8 cellular contexts compared by ENCODE assay signal in the genomic region with DNA sequence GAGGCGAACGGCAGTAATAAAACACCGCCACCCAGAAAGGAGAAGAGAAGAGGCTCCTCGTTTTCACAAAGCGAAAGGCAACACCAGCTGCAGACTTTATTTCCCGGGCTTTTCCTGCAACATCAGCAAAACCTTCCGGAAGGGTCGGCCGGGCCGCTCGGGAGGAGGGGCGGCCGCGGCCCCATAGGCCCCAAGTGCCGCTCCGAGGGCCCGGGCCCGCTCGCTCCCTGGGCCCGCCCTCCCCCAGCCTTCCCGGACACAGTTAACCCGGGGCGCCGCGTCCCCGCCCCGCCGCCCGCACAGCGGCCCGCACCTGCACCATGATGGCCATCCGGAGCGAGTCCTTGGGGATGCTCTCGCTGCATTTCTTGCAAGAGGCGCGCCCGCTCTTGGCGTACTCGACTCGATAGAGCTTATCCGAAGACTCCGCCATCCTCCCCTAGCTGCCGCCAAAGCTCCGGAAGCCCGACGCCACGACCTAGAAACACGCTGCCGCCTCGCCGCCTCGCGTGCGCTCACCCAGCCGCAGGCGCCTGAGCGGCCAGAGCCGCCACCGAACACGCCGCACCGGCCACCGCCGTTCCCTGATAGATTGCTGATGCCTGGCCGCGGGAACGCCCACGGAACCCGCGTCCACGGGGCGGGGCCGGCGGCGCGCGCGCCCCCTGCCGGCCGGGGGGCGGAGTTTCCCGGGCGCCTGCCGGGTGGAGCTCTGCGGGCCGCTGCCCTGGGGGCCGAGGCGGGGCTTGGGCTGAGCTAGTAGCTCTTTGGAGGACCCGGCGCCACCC. TPM values are rescaled to one million over a fixed set of nuclear protein-coding genes. Genes with fewer than 3 reads are reported as not detected.
DNase-seq lines count a peak whose midpoint lies in the region; ATAC-seq, FAIRE-seq and TF ChIP-seq lines count a peak whose summit lies in the region.

A gene (minus strand): TSS at position 597 of the 788 bp plus-strand sequence. CDS start 164 bp downstream, at position 433.

- H3K4me3 ChIP-seq in HepG2 (replicated peaks in 1 of 3; ENCODE audit: insufficient read depth in 1 of 3, low read depth in 2 of 3, low read length in 3 of 3), result peak within 1 kb of the TSS; percentile 71 to 92 (median 84)

- H3K9me3 ChIP-seq in HepG2 (ENCODE audit: low read length), result no peaks in the 10 kb centered on the region

- H3K9ac ChIP-seq in HepG2 (ENCODE audit: insufficient read depth, low read depth, low read length), result peak within 1 kb of the TSS; percentile 59

- peak; percentile 58; the same call in 1 of the 2 replicates for TF ChIP-seq RAD21 in HepG2 (CRISPR knock-in tag; IDR thresholded peaks at IDR 0.05)

- peak; percentile 63 for TF ChIP-seq CTCF in HepG2 (CRISPR knock-in tag; IDR thresholded peaks at IDR 0.05)

- FAIRE-seq in HepG2 (lab: Jason Lieb, UNC), result no peak

- peak; percentile 76 for TF ChIP-seq POLR2A in HepG2 (IDR thresholded peaks at IDR 0.05; ENCODE audit: insufficient read depth in 1 of 2, low read depth in 2 of 2, low read length in 2 of 2)

- under 1% methylated on average over 33 of the region's 90 CpGs for WGBS in HepG2 (ENCODE audit: low lambda C conversion rate)

- in situ Hi-C loops in HepG2 (cut with HindIII; ENCODE audit: extremely low pct_ligation_motif_present, low pct_unique_long_range_greater_than_20kb), result no loop called here

- peaks cover 0 to 2% of the 10 kb centered on the region in 2 experiments; a peak in 1 of 5 replicates for H3K36me3 ChIP-seq in HepG2 (replicated peaks in 1 of 2; ENCODE audit: control insufficient read depth in 1 of 2, insufficient read depth in 2 of 2, low read length in 2 of 2)

- peaks cover 10% of the 10 kb centered on the region for H4K20me1 ChIP-seq in HepG2 (ENCODE audit: insufficient read depth, low read length)

- POLR2A ChIA-PET in HepG2 (lab: Yijun Ruan, JAX), result interaction anchor here (0.6 to 1.8 kb wide), 4 partner anchors 8 to 345 kb away, joined by 3 to 6 read pairs (median 3); a partner anchor contains a TSS

- H3K4me1 ChIP-seq in HepG2 (ENCODE audit: insufficient read depth, low read length), result peaks cover 46% of the 10 kb centered on the region

- CTCF ChIA-PET in HepG2 (lab: Yijun Ruan, JAX; ENCODE audit: low intra/inter-chr PET ratio, low total read pairs), result no interaction called here

- peak within 1 kb of the TSS; percentile 86 for H3K4me2 ChIP-seq in HepG2 (ENCODE audit: low read depth, low read length)

- ATAC-seq in GM19351 (IDR thresholded peaks at IDR 0.05; ENCODE audit: unreplicated experiment) (peak; percentile 81), HG03520 (IDR thresholded peaks at IDR 0.05; ENCODE audit: unreplicated experiment) (peak; percentile 66), HepG2 (peak; percentile 89)

- H3K79me2 ChIP-seq in HepG2 (ENCODE audit: insufficient read depth, low read length), result peaks cover 42% of the 10 kb centered on the region

- intact Hi-C loops in HepG2 (cut with micrococcal nuclease; ENCODE audit: unreplicated experiment), result no loop called here

- no peaks in the 10 kb centered on the region for H3K27me3 ChIP-seq in HepG2 (ENCODE audit: control insufficient read depth in 1 of 2, insufficient read depth in 2 of 2, low read length in 2 of 2)

- TF ChIP-seq EP300 in HepG2 (IDR thresholded peaks at IDR 0.05; ENCODE audit: low read depth in 2 of 2, low read length in 2 of 2) (0 out of 4 replicates have a peak, but pooled peaks of 1 of the 2 experiments have one; percentile 26), HepG2 (CRISPR knock-in tag; IDR thresholded peaks at IDR 0.05; ENCODE audit: borderline replicate concordance) (no peak)

- no TSS peak for BruUV-seq in HepG2 (replicated peaks; lab: Mats Ljungman, UMichigan)

- H2AFZ ChIP-seq in HepG2 (ENCODE audit: low read length), result no peak within 1 kb of the TSS

- peak within 1 kb of the TSS; percentile 77 for H3K27ac ChIP-seq in HepG2 (ENCODE audit: extremely low read length, insufficient read depth, low read length)

- DNase-seq in CD1c-positive myeloid dendritic cell (ENCODE audit: extremely low spot score), result peak; percentile 95
- peak; percentile 83 for DNase-seq in NCI-H748 (lab: John Stamatoyannopoulos, UW; ENCODE audit: unreplicated experiment)
- peak; percentile 84 for DNase-seq in activated CD4-positive, alpha-beta T cell treated with anti-CD3 and anti-CD28 coated beads, Interleukin-2, amount 50 U/mL, for 1 hour
- peak; percentile 65 for DNase-seq in dedifferentiated amniotic fluid mesenchymal stem cell (ENCODE audit: extremely low spot score)
- DNase-seq in HepG2 (ENCODE audit: low spot score), result peak; percentile 71
- DNase-seq in stimulated activated CD4-positive, alpha-beta T cell treated with anti-CD3 and anti-CD28 coated beads, Interleukin-4, amount 100 ng/mL, for 1 hour, result peak; percentile 87

TF ChIP-seq in HepG2, 621 proteins besides CTCF, POLR2A, EP300 and RAD21 (continues in another document):
- TF ChIP-seq, protein P1, sequence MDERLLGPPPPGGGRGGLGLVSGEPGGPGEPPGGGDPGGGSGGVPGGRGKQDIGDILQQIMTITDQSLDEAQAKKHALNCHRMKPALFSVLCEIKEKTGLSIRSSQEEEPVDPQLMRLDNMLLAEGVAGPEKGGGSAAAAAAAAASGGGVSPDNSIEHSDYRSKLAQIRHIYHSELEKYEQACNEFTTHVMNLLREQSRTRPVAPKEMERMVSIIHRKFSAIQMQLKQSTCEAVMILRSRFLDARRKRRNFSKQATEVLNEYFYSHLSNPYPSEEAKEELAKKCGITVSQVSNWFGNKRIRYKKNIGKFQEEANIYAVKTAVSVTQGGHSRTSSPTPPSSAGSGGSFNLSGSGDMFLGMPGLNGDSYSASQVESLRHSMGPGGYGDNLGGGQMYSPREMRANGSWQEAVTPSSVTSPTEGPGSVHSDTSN (CRISPR knock-in tag; IDR thresholded peaks at IDR 0.05), result no peak
- TF ChIP-seq ZSCAN21 (CRISPR knock-in tag; IDR thresholded peaks at IDR 0.05; ENCODE audit: borderline replicate concordance) (no peak), TMF1 (CRISPR knock-in tag; IDR thresholded peaks at IDR 0.05; ENCODE audit: low read depth) (peak; percentile 54; the same call in 1 of the 2 replicates), HOXA7 (CRISPR knock-in tag; IDR thresholded peaks at IDR 0.05) (no peak), HES4 (CRISPR knock-in tag; IDR thresholded peaks at IDR 0.05; ENCODE audit: borderline replicate concordance) (peak; percentile 58; the same call in 1 of the 2 replicates), GFI1 (CRISPR knock-in tag; IDR thresholded peaks at IDR 0.05; ENCODE audit: borderline replicate concordance) (peak; percentile 58; the same call in 1 of the 2 replicates), REL (CRISPR knock-in tag; conservative IDR thresholded peaks at IDR 0.05) (0 out of 2 replicates have a peak, but pooled peaks have one; percentile 48), ARHGAP35 (CRISPR knock-in tag; IDR thresholded peaks at IDR 0.05; ENCODE audit: borderline replicate concordance) (peak; percentile 92), CCDC6 (CRISPR knock-in tag; IDR thresholded peaks at IDR 0.05) (peak; percentile 86; the same call in 1 of the 2 replicates), KLF15 (CRISPR knock-in tag; IDR thresholded peaks at IDR 0.05; ENCODE audit: borderline replicate concordance) (peak; percentile 44; the same call in 1 of the 2 replicates), BORCS8-MEF2B (CRISPR knock-in tag; IDR thresholded peaks at IDR 0.05) (peak; percentile 75), IRF2 (CRISPR knock-in tag; IDR thresholded peaks at IDR 0.05) (peak; percentile 28; the same call in 1 of the 2 replicates), ZNF564 (CRISPR knock-in tag; IDR thresholded peaks at IDR 0.05) (0 out of 2 replicates have a peak, but pooled peaks have one; percentile 57), ONECUT2 (CRISPR knock-in tag; IDR thresholded peaks at IDR 0.05) (0 out of 2 replicates have a peak, but pooled peaks have one; percentile 29), TBX2 (CRISPR knock-in tag; IDR thresholded peaks at IDR 0.05; ENCODE audit: borderline replicate concordance) (peak; percentile 65)
- TF ChIP-seq, protein P2, sequence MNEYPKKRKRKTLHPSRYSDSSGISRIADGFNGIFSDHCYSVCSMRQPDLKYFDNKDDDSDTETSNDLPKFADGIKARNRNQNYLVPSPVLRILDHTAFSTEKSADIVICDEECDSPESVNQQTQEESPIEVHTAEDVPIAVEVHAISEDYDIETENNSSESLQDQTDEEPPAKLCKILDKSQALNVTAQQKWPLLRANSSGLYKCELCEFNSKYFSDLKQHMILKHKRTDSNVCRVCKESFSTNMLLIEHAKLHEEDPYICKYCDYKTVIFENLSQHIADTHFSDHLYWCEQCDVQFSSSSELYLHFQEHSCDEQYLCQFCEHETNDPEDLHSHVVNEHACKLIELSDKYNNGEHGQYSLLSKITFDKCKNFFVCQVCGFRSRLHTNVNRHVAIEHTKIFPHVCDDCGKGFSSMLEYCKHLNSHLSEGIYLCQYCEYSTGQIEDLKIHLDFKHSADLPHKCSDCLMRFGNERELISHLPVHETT (CRISPR knock-in tag; conservative IDR thresholded peaks at IDR 0.05), result peak; percentile 58

RNA-seq across cellular contexts. Expression of the gene that starts here (rescaled TPM):
- total RNA-seq in HepG2 (2016; rRNA removed; fragmentation: Illumina TruSeq; extraction: Trizol), result 85.2 and 125 TPM in 2 replicates
- 7.4 and 9.2 TPM in 2 replicates for total RNA-seq in HepG2 (2016; cell fraction: cytosol; rRNA removed; fragmentation: Illumina TruSeq; extraction: Trizol; ENCODE audit: low read depth)
- total RNA-seq in HepG2 (2016; cell fraction: insoluble cytoplasmic fraction; rRNA removed; fragmentation: Illumina TruSeq; extraction: Trizol), result 84.6 and 117 TPM in 2 replicates
- 22.9 and 23.8 TPM in 2 replicates for total RNA-seq in HepG2 (2016; cell fraction: membrane; rRNA removed; fragmentation: Illumina TruSeq; extraction: Trizol)
- total RNA-seq in HepG2 (2016; cell fraction: nucleus; rRNA removed; fragmentation: Illumina TruSeq; extraction: Trizol), result 52.4 and 53.9 TPM in 2 replicates
- polyA plus RNA-seq in HepG2 (2011; rRNA removed), result 49.0 and 50.1 TPM in 2 replicates
- 55.7 and 72.2 TPM in 2 replicates for polyA plus RNA-seq in HepG2 (2011; cell fraction: cytosol; rRNA removed)
- polyA plus RNA-seq in HepG2 (2011; cell fraction: nucleus; rRNA removed), result 49.0 and 49.1 TPM in 2 replicates
- 34.7 and 47.5 TPM in 2 replicates for polyA plus RNA-seq in HepG2 (2012)
- polyA plus RNA-seq in HepG2 (2016; cell fraction: cytosol; fragmentation: Illumina TruSeq; extraction: Trizol; ENCODE audit: low read depth), result 3.7 and 4.1 TPM in 2 replicates
- 117 and 119 TPM in 2 replicates for polyA plus RNA-seq in HepG2 (2016; cell fraction: insoluble cytoplasmic fraction; fragmentation: Illumina TruSeq; extraction: Trizol; ENCODE audit: low read depth)
- 10.3 and 13.4 TPM in 2 replicates for polyA plus RNA-seq in HepG2 (2016; cell fraction: membrane; fragmentation: Illumina TruSeq; extraction: Trizol; ENCODE audit: low read depth)
- 60.9 and 64.4 TPM in 2 replicates for polyA plus RNA-seq in HepG2 (2016; cell fraction: nucleus; fragmentation: Illumina TruSeq; extraction: Trizol; ENCODE audit: insufficient read depth, low read depth)
- 101 and 222 TPM in 2 replicates for polyA minus RNA-seq in HepG2 (2011; rRNA and poly(A)+ RNA removed; ENCODE audit: low replicate concordance)
- 41.2 and 42.7 TPM in 2 replicates for polyA minus RNA-seq in HepG2 (2011; cell fraction: cytosol; rRNA and poly(A)+ RNA removed)
- 46.1 and 55.0 TPM in 2 replicates for polyA minus RNA-seq in HepG2 (2011; cell fraction: nucleus; rRNA and poly(A)+ RNA removed)

Comparison
In these comparisons a context has a peak if more than half of its experiments do, and no peak if none do; other contexts are left out.
1. Peak in every context shown above with its lines: DNase-seq, ATAC-seq, H3K4me3 ChIP-seq and H3K27ac ChIP-seq.